ENCODE assay signal across 1 cellular context in genomic region chr6:33251390-33252012, GRCh38.
TF ChIP-seq lines count a peak whose summit lies in the region.

No MANE protein-coding gene starts in this region.

TF ChIP-seq in HCT116, 20 proteins besides CTCF, POLR2A, EP300 and RAD21 (continued from another document):
- TF ChIP-seq ATF3 (IDR thresholded peaks at IDR 0.05), result no peak
- TF ChIP-seq ZNF274 (IDR thresholded peaks at IDR 0.05; ENCODE audit: low read depth, low read length), result no peak
- no peak for TF ChIP-seq SP1 (IDR thresholded peaks at IDR 0.05; ENCODE audit: low read depth)
- TF ChIP-seq JUND (IDR thresholded peaks at IDR 0.05), result no peak
TF ChIP-seq in HCT116: peak in this region for 0.
